Comparison of ENCODE assay signal across 8 cellular contexts in genomic region chr9:120714846-120715231, GRCh38. TPM values are rescaled to one million over a fixed set of nuclear protein-coding genes. Genes with fewer than 3 reads are reported as not detected.
DNase-seq lines count a peak whose midpoint lies in the region; ATAC-seq and TF ChIP-seq lines count a peak whose summit lies in the region.

No MANE protein-coding gene starts in this region.

- H4K20me1 ChIP-seq in HCT116 (ENCODE audit: insufficient read depth): no peaks in the 10 kb centered on the region

- TF ChIP-seq RAD21 in HCT116 (IDR thresholded peaks at IDR 0.05; ENCODE audit: low read depth): no peak

- no peaks in the 10 kb centered on the region for H3K27me3 Mint-ChIP-seq in CD8-positive, alpha-beta T cell (ENCODE audit: low read depth)
- H3K27me3 Mint-ChIP-seq in activated CD8-positive, alpha-beta T cell treated with anti-CD3 and anti-CD28 coated beads, Interleukin-2, amount 10 ng/mL, durations not matched to agents 7 days and 5 days (ENCODE audit: low read depth): no peaks in the 10 kb centered on the region

- CTCF ChIA-PET in CD8-positive, alpha-beta T cell (lab: Charles Lee): interaction anchor here (1.4 kb wide), 1 partner anchor 41 kb away, joined by 4 read pairs; no protein-coding TSS in a partner anchor
- CTCF ChIA-PET in HCT116 (lab: Charles Lee): interaction anchor here (1.2 kb wide), 1 partner anchor 95 kb away, joined by 3 read pairs; no protein-coding TSS in a partner anchor
- CTCF ChIA-PET in activated CD8-positive, alpha-beta T cell treated with anti-CD3 and anti-CD28 coated beads, Interleukin-2, amount 10 ng/mL, durations not matched to agents 7 days and 5 days (lab: Charles Lee): interaction anchor here (0.7 to 1.5 kb wide), 5 partner anchors 10 to 345 kb away, joined by 3 to 6 read pairs (median 3); no protein-coding TSS in a partner anchor

- peak overlapping the region; percentile 73 for H3K9ac ChIP-seq in HCT116 (ENCODE audit: low read length)
- H3K9ac ChIP-seq in subcutaneous abdominal adipose tissue (ENCODE audit: low read length in 5 of 5): peak overlapping the region; percentile 38 to 82 (median 55)

- BruUV-seq in HCT116 (replicated peaks; lab: Mats Ljungman, UMichigan): no TSS peak

- no peaks in the 10 kb centered on the region for H3K36me3 Mint-ChIP-seq in CD8-positive, alpha-beta T cell
- H3K36me3 Mint-ChIP-seq in activated CD8-positive, alpha-beta T cell treated with anti-CD3 and anti-CD28 coated beads, Interleukin-2, amount 10 ng/mL, durations not matched to agents 7 days and 5 days (ENCODE audit: low read depth): no peaks in the 10 kb centered on the region

- no peaks in the 10 kb centered on the region for H3K9me3 ChIP-seq in CD8-positive, alpha-beta T cell (ENCODE audit: low read length)
- H3K9me3 ChIP-seq in HCT116 (ENCODE audit: control insufficient read depth in 1 of 2, insufficient read depth in 1 of 2, low read depth in 1 of 2, low read length in 2 of 2) (no peaks in the 10 kb centered on the region), iPS-18c (ENCODE audit: control insufficient read depth, insufficient read depth, low read length) (no peaks in the 10 kb centered on the region), subcutaneous abdominal adipose tissue (ENCODE audit: control insufficient read depth in 5 of 5, low read length in 5 of 5) (no peaks in the 10 kb centered on the region)

- no peaks in the 10 kb centered on the region for H3K27me3 ChIP-seq in CD8-positive, alpha-beta T cell (ENCODE audit: insufficient read depth, low read length)
- no peaks in the 10 kb centered on the region for H3K27me3 ChIP-seq in HCT116 (ENCODE audit: insufficient read depth, low read length)
- H3K27me3 ChIP-seq in subcutaneous abdominal adipose tissue (ENCODE audit: control insufficient read depth in 5 of 5, insufficient read depth in 4 of 5, low read length in 5 of 5): no peaks in the 10 kb centered on the region

- H3K27ac ChIP-seq in CD8-positive, alpha-beta T cell (ENCODE audit: low read depth, low read length): peak overlapping the region; percentile 61
- H3K27ac ChIP-seq in HCT116 (ENCODE audit: low read depth, low read length) (peak overlapping the region; percentile 55; the same call in 1 of the 2 replicates), subcutaneous abdominal adipose tissue (ENCODE audit: low read depth, low read length) (peak overlapping the region; percentile 86)

- no peaks in the 10 kb centered on the region for H3K36me3 ChIP-seq in CD8-positive, alpha-beta T cell (ENCODE audit: insufficient read depth, low read length)
- no peaks in the 10 kb centered on the region for H3K36me3 ChIP-seq in HCT116 (ENCODE audit: control insufficient read depth in 1 of 2, insufficient read depth in 2 of 2, low read length in 2 of 2)
- H3K36me3 ChIP-seq in subcutaneous abdominal adipose tissue (ENCODE audit: control insufficient read depth in 5 of 5, insufficient read depth in 5 of 5, low read length in 5 of 5): no peaks in the 10 kb centered on the region

- H3K4me3 Mint-ChIP-seq in CD8-positive, alpha-beta T cell: peak overlapping the region; percentile 82
- peak overlapping the region; percentile 78 for H3K4me3 Mint-ChIP-seq in activated CD8-positive, alpha-beta T cell treated with anti-CD3 and anti-CD28 coated beads, Interleukin-2, amount 10 ng/mL, durations not matched to agents 7 days and 5 days

- peaks cover 36% of the 10 kb centered on the region for H3K4me1 ChIP-seq in CD8-positive, alpha-beta T cell (ENCODE audit: insufficient read depth, low read length)
- H3K4me1 ChIP-seq in HCT116 (ENCODE audit: control insufficient read depth in 1 of 2, insufficient read depth in 2 of 2, low read length in 2 of 2) (peaks cover 19 to 45% of the 10 kb centered on the region in 2 experiments), subcutaneous abdominal adipose tissue (ENCODE audit: control insufficient read depth in 5 of 5, insufficient read depth in 5 of 5, low read length in 5 of 5) (peaks cover 2 to 50% (median 44%) of the 10 kb centered on the region in 5 donors)

- intact Hi-C loops in CD8-positive, alpha-beta T cell (cut with DNase I, micrococcal nuclease): loop anchor here (1.0 to 10.0 kb wide), 11 partner anchors 78 to 1380 kb away; partner anchors contain the start of genes FBXW2 (in 2 of the 2), RAB14 (in 2 of the 2), PSMD5 (in 1 of the 2) and STOM (in 1 of the 2)
- intact Hi-C loops in HCT116 (cut with micrococcal nuclease): no loop called here

- no peak for DNase-seq in CD8-positive, alpha-beta T cell
- DNase-seq in HCT116 (ENCODE audit: low read depth, low spot score): no peak
- DNase-seq in activated CD8-positive, alpha-beta T cell treated with anti-CD3 and anti-CD28 coated beads, Interleukin-2, amount 10 ng/mL, durations not matched to agents 7 days and 5 days: no peak
- no peak for DNase-seq in NCI-H2171 (lab: John Stamatoyannopoulos, UW)
- DNase-seq in NCI-H524 (lab: John Stamatoyannopoulos, UW): no peak
- no peak for DNase-seq in DMS153 treated with DMSO at 0.1 percent for 48 hours (lab: John Stamatoyannopoulos, UW; ENCODE audit: unreplicated experiment)

- H3K27ac Mint-ChIP-seq in CD8-positive, alpha-beta T cell: peak overlapping the region; percentile 57
- peak overlapping the region; percentile 80 for H3K27ac Mint-ChIP-seq in activated CD8-positive, alpha-beta T cell treated with anti-CD3 and anti-CD28 coated beads, Interleukin-2, amount 10 ng/mL, durations not matched to agents 7 days and 5 days

- H3K9me3 Mint-ChIP-seq in CD8-positive, alpha-beta T cell: no peaks in the 10 kb centered on the region
- no peaks in the 10 kb centered on the region for H3K9me3 Mint-ChIP-seq in activated CD8-positive, alpha-beta T cell treated with anti-CD3 and anti-CD28 coated beads, Interleukin-2, amount 10 ng/mL, durations not matched to agents 7 days and 5 days (ENCODE audit: insufficient read depth)

- peaks cover 35% of the 10 kb centered on the region for H3K4me1 Mint-ChIP-seq in CD8-positive, alpha-beta T cell (ENCODE audit: low read depth)
- peaks cover 37% of the 10 kb centered on the region for H3K4me1 Mint-ChIP-seq in activated CD8-positive, alpha-beta T cell treated with anti-CD3 and anti-CD28 coated beads, Interleukin-2, amount 10 ng/mL, durations not matched to agents 7 days and 5 days (ENCODE audit: low read depth)

- RAD21 ChIA-PET in HCT116 (lab: Charles Lee; ENCODE audit: low non-redundant PET in 1 of 2, low total read pairs in 2 of 2, uncharacterized antibody in 2 of 2, unreplicated experiment in 2 of 2): interaction anchor here in 1 of 2 experiments (0.6 kb wide), 1 partner anchor 40 kb away, joined by 3 read pairs; no protein-coding TSS in a partner anchor

- H3K4me3 ChIP-seq in CD8-positive, alpha-beta T cell (ENCODE audit: low read depth, low read length): peak overlapping the region; percentile 92
- H3K4me3 ChIP-seq in HCT116 (replicated peaks in 1 of 2; ENCODE audit: low read depth in 1 of 2, low read length in 2 of 2) (peak overlapping the region; percentile 55 to 73), iPS-18c (ENCODE audit: insufficient read depth, low read depth, low read length) (peak overlapping the region; percentile 81), subcutaneous abdominal adipose tissue (ENCODE audit: low read depth in 1 of 5, low read length in 5 of 5) (peak overlapping the region; percentile 67 to 82 (median 76))

- ATAC-seq in CD8-positive, alpha-beta T cell: no peak
- ATAC-seq in HCT116: peak; percentile 28
- ATAC-seq in activated CD8-positive, alpha-beta T cell treated with anti-CD3 and anti-CD28 coated beads, Interleukin-2, amount 10 ng/mL, durations not matched to agents 7 days and 5 days: no peak

- no peak for TF ChIP-seq CTCF in CD8-positive, alpha-beta T cell (IDR thresholded peaks at IDR 0.05)
- TF ChIP-seq CTCF in HCT116 (IDR thresholded peaks at IDR 0.05 in 2 of 3, conservative IDR thresholded peaks at IDR 0.05 in 1 of 3; ENCODE audit: borderline replicate concordance in 1 of 3, insufficient read depth in 1 of 3, low read depth in 2 of 3, low read length in 2 of 3): no peak

- no peak for TF ChIP-seq POLR2A in HCT116 (IDR thresholded peaks at IDR 0.05; ENCODE audit: borderline replicate concordance, extremely low read depth, insufficient read depth, insufficient read length)

- H2AFZ ChIP-seq in HCT116 (ENCODE audit: low read depth, low read length, poor library complexity, severe bottlenecking): peak overlapping the region; percentile 55

- H3K79me2 ChIP-seq in HCT116 (ENCODE audit: insufficient read depth, low read length): no peaks in the 10 kb centered on the region

- peak overlapping the region; percentile 95 for H3K4me2 ChIP-seq in HCT116 (ENCODE audit: low read length)

- POLR2A ChIA-PET in CD8-positive, alpha-beta T cell (lab: Charles Lee): interaction anchor here (0.9 to 1.0 kb wide), 2 partner anchors 79 to 129 kb away, joined by 3 read pairs; partner anchors contain the start of gene FBXW2
- POLR2A ChIA-PET in HCT116 (lab: Charles Lee): interaction anchor here (0.8 kb wide), 1 partner anchor 16 kb away, joined by 3 read pairs; no protein-coding TSS in a partner anchor
- POLR2A ChIA-PET in activated CD8-positive, alpha-beta T cell treated with anti-CD3 and anti-CD28 coated beads, Interleukin-2, amount 10 ng/mL, durations not matched to agents 7 days and 5 days (lab: Charles Lee): interaction anchor here (1.2 kb wide), 1 partner anchor 407 kb away, joined by 3 read pairs; no protein-coding TSS in a partner anchor

- H3K9me2 ChIP-seq in HCT116 (ENCODE audit: insufficient read depth): no peaks in the 10 kb centered on the region

TF ChIP-seq in HCT116, 20 proteins besides CTCF, POLR2A, EP300 and RAD21:
- TF ChIP-seq YY1 (IDR thresholded peaks at IDR 0.05; ENCODE audit: extremely low read depth, insufficient replicate concordance, low read depth, low read length): no peak

RNA-seq across cellular contexts. Expression of gene MEGF9, which starts 0.6 kb away (rescaled TPM):
- total RNA-seq in CD8-positive, alpha-beta T cell: 1 to 10 TPM; 3.0 to 3.1 TPM
- total RNA-seq in HCT116 (2021; ENCODE audit: unreplicated experiment): 8.3 TPM
- 2.7 and 3.6 TPM in 2 replicates for polyA plus RNA-seq in HCT116 (2012)
- 1 to 10 TPM; 6.3 to 6.7 TPM for total RNA-seq in activated CD8-positive, alpha-beta T cell treated with anti-CD3 and anti-CD28 coated beads, Interleukin-2, amount 10 ng/mL, durations not matched to agents 7 days and 5 days
